Comparison of ENCODE assay signal across 8 cellular contexts in genomic region chr19:53333071-53333465, GRCh38. TPM values are rescaled to one million over a fixed set of nuclear protein-coding genes. Genes with fewer than 3 reads are reported as not detected.
A peak's percentile ranks its signal among the peaks of the same experiment; 100 is the strongest.
DNase-seq lines count a peak whose midpoint lies in the region; ATAC-seq and TF ChIP-seq lines count a peak whose summit lies in the region.

No MANE protein-coding gene starts in this region.

- ATAC-seq in activated CD8-positive, alpha-beta memory T cell treated with anti-CD3 and anti-CD28 coated beads, Interleukin-2, amount 10 ng/mL, durations not matched to agents 7 days and 5 days: peak; percentile 7
- ATAC-seq in activated naive CD8-positive, alpha-beta T cell treated with anti-CD3 and anti-CD28 coated beads, Interleukin-2, amount 10 ng/mL, durations not matched to agents 7 days and 5 days (ENCODE audit: low read depth): no peak

- H3K27ac Mint-ChIP-seq in activated CD8-positive, alpha-beta memory T cell treated with anti-CD3 and anti-CD28 coated beads, Interleukin-2, amount 10 ng/mL, durations not matched to agents 7 days and 5 days: peak overlapping the region; percentile 93
- H3K27ac Mint-ChIP-seq in activated naive CD8-positive, alpha-beta T cell treated with anti-CD3 and anti-CD28 coated beads, Interleukin-2, amount 10 ng/mL, durations not matched to agents 7 days and 5 days: peak overlapping the region; percentile 86

- no peaks in the 10 kb centered on the region for H3F3A ChIP-seq in OCI-LY1 (ENCODE audit: insufficient read depth, low read length)

- no peak overlapping the region for H3K9ac ChIP-seq in OCI-LY1 (ENCODE audit: low read length)

- H3K4me1 ChIP-seq in OCI-LY1 (ENCODE audit: insufficient read depth, low read length, severe bottlenecking) (peaks cover 9% of the 10 kb centered on the region), sigmoid colon (peaks cover 0 to 15% (median 12%) of the 10 kb centered on the region in 4 donors)

- TF ChIP-seq EP300 in sigmoid colon (IDR thresholded peaks at IDR 0.05): no peak

- H3K9me3 ChIP-seq in OCI-LY1 (ENCODE audit: low read length) (peaks cover 5% of the 10 kb centered on the region; the same call in 1 of the 2 replicates), sigmoid colon (peaks cover 0 to 12% (median 0%) of the 10 kb centered on the region in 4 donors)

- H3K27me3 Mint-ChIP-seq in activated CD8-positive, alpha-beta memory T cell treated with anti-CD3 and anti-CD28 coated beads, Interleukin-2, amount 10 ng/mL, durations not matched to agents 7 days and 5 days: no peaks in the 10 kb centered on the region
- H3K27me3 Mint-ChIP-seq in activated naive CD8-positive, alpha-beta T cell treated with anti-CD3 and anti-CD28 coated beads, Interleukin-2, amount 10 ng/mL, durations not matched to agents 7 days and 5 days: no peaks in the 10 kb centered on the region

- CTCF ChIA-PET in activated CD8-positive, alpha-beta memory T cell treated with anti-CD3 and anti-CD28 coated beads, Interleukin-2, amount 10 ng/mL, durations not matched to agents 7 days and 5 days (lab: Charles Lee): no interaction called here

- H3K27ac ChIP-seq in OCI-LY1 (ENCODE audit: low read depth, low read length, poor library complexity, severe bottlenecking): no peak overlapping the region
- H3K27ac ChIP-seq in sigmoid colon: peak overlapping the region; percentile 80 to 88 (median 82)

- H3K9me2 ChIP-seq in OCI-LY1 (ENCODE audit: low read depth, low read length): no peaks in the 10 kb centered on the region

- peak overlapping the region; percentile 96 for H3K4me3 Mint-ChIP-seq in activated CD8-positive, alpha-beta memory T cell treated with anti-CD3 and anti-CD28 coated beads, Interleukin-2, amount 10 ng/mL, durations not matched to agents 7 days and 5 days
- H3K4me3 Mint-ChIP-seq in activated naive CD8-positive, alpha-beta T cell treated with anti-CD3 and anti-CD28 coated beads, Interleukin-2, amount 10 ng/mL, durations not matched to agents 7 days and 5 days: peak overlapping the region; percentile 89

- DNase-seq in activated CD8-positive, alpha-beta memory T cell treated with anti-CD3 and anti-CD28 coated beads, Interleukin-2, amount 10 ng/mL, durations not matched to agents 7 days and 5 days: peak; percentile 47
- no peak for DNase-seq in activated CD8-positive, alpha-beta memory T cell treated with anti-CD3 and anti-CD28 coated beads for 24 hours
- no peak for DNase-seq in activated naive CD8-positive, alpha-beta T cell treated with anti-CD3 and anti-CD28 coated beads, Interleukin-2, amount 10 ng/mL, durations not matched to agents 7 days and 5 days
- DNase-seq in hepatic stellate cell (ENCODE audit: low spot score) (peak; percentile 23), sigmoid colon (peak; percentile 82), GF-D8 (lab: John Stamatoyannopoulos, UW) (no peak), NCI-H1092 (lab: John Stamatoyannopoulos, UW) (no peak)

- intact Hi-C loops in sigmoid colon (cut with DNase I): loop anchor here (2.0 to 5.0 kb wide), 2 partner anchors 32 to 136 kb away; partner anchors contain the start of gene ZNF525

- no peaks in the 10 kb centered on the region for H3K27me3 ChIP-seq in OCI-LY1 (ENCODE audit: insufficient read depth, low read length)
- H3K27me3 ChIP-seq in sigmoid colon: peaks cover 0 to 9% (median 0%) of the 10 kb centered on the region in 3 donors

- H3K36me3 ChIP-seq in OCI-LY1 (ENCODE audit: insufficient read depth, low read length): peaks cover 25% of the 10 kb centered on the region
- peaks cover 0 to 2% (median 0%) of the 10 kb centered on the region in 4 donors for H3K36me3 ChIP-seq in sigmoid colon

- peak overlapping the region; percentile 79; the same call in 1 of the 2 replicates for H2AFZ ChIP-seq in OCI-LY1 (ENCODE audit: low read length)

- H3K4me2 ChIP-seq in OCI-LY1 (ENCODE audit: low read length): peak overlapping the region; percentile 91

- H3K4me3 ChIP-seq in OCI-LY1 (ENCODE audit: low read depth, low read length, poor library complexity, severe bottlenecking) (peak overlapping the region; percentile 98), sigmoid colon (peak overlapping the region; percentile 41 to 75 (median 66))

- POLR2A ChIA-PET in activated naive CD8-positive, alpha-beta T cell treated with anti-CD3 and anti-CD28 coated beads, Interleukin-2, amount 10 ng/mL, durations not matched to agents 7 days and 5 days (lab: Charles Lee): interaction anchor here (0.6 to 1.7 kb wide), 4 partner anchors 34 to 1162 kb away, joined by 3 to 5 read pairs (median 4); partner anchors contain the start of genes ZNF765 and ZNF836

- 1 to 2% methylated on average over 14 of the region's 14 CpGs for WGBS in sigmoid colon, 2 donors

- TF ChIP-seq CTCF in OCI-LY1 (IDR thresholded peaks at IDR 0.05; ENCODE audit: low read length): no peak
- no peak for TF ChIP-seq CTCF in sigmoid colon (IDR thresholded peaks at IDR 0.05)

- peaks cover 21% of the 10 kb centered on the region for H3K4me1 Mint-ChIP-seq in activated CD8-positive, alpha-beta memory T cell treated with anti-CD3 and anti-CD28 coated beads, Interleukin-2, amount 10 ng/mL, durations not matched to agents 7 days and 5 days
- peaks cover 12% of the 10 kb centered on the region for H3K4me1 Mint-ChIP-seq in activated naive CD8-positive, alpha-beta T cell treated with anti-CD3 and anti-CD28 coated beads, Interleukin-2, amount 10 ng/mL, durations not matched to agents 7 days and 5 days

- peaks cover 42% of the 10 kb centered on the region for H3K36me3 Mint-ChIP-seq in activated CD8-positive, alpha-beta memory T cell treated with anti-CD3 and anti-CD28 coated beads, Interleukin-2, amount 10 ng/mL, durations not matched to agents 7 days and 5 days
- peaks cover 34% of the 10 kb centered on the region for H3K36me3 Mint-ChIP-seq in activated naive CD8-positive, alpha-beta T cell treated with anti-CD3 and anti-CD28 coated beads, Interleukin-2, amount 10 ng/mL, durations not matched to agents 7 days and 5 days

- H3K9me3 Mint-ChIP-seq in activated CD8-positive, alpha-beta memory T cell treated with anti-CD3 and anti-CD28 coated beads, Interleukin-2, amount 10 ng/mL, durations not matched to agents 7 days and 5 days (ENCODE audit: low read depth): peaks cover 18% of the 10 kb centered on the region
- H3K9me3 Mint-ChIP-seq in activated naive CD8-positive, alpha-beta T cell treated with anti-CD3 and anti-CD28 coated beads, Interleukin-2, amount 10 ng/mL, durations not matched to agents 7 days and 5 days: peaks cover 18% of the 10 kb centered on the region

- H4K20me1 ChIP-seq in OCI-LY1 (ENCODE audit: insufficient read depth, low read length): no peaks in the 10 kb centered on the region

- TF ChIP-seq POLR2A in sigmoid colon (IDR thresholded peaks at IDR 0.05): no peak

- no peaks in the 10 kb centered on the region for H3K79me2 ChIP-seq in OCI-LY1 (ENCODE audit: insufficient read depth, low read length)

RNA-seq across cellular contexts. Expression of gene ZNF845, which starts 0.5 kb away (rescaled TPM):
- 1 to 10 TPM; 8.0 to 9.9 TPM for total RNA-seq in activated CD8-positive, alpha-beta memory T cell treated with anti-CD3 and anti-CD28 coated beads, Interleukin-2, amount 10 ng/mL, durations not matched to agents 7 days and 5 days
- 10 to 100 TPM; 13.0 to 13.1 TPM for total RNA-seq in activated naive CD8-positive, alpha-beta T cell treated with anti-CD3 and anti-CD28 coated beads, Interleukin-2, amount 10 ng/mL, durations not matched to agents 7 days and 5 days
- total RNA-seq in sigmoid colon: 1 to 10 TPM; 4.6 to 8.9 (median 7.2) TPM
- polyA plus RNA-seq in sigmoid colon: 1 to 10 TPM; 2.4 to 2.7 (median 2.5) TPM

RNA-seq across cellular contexts. Expression of gene ZNF525, which starts 32.4 kb away (rescaled TPM):
- total RNA-seq in activated CD8-positive, alpha-beta memory T cell treated with anti-CD3 and anti-CD28 coated beads, Interleukin-2, amount 10 ng/mL, durations not matched to agents 7 days and 5 days: 10 to 100 TPM; 13.6 to 17.9 TPM
- total RNA-seq in activated naive CD8-positive, alpha-beta T cell treated with anti-CD3 and anti-CD28 coated beads, Interleukin-2, amount 10 ng/mL, durations not matched to agents 7 days and 5 days: 10 to 100 TPM; 28.5 to 29.1 TPM
- total RNA-seq in sigmoid colon: 1 to 10 TPM; 6.3 to 8.3 (median 7.0) TPM
- 10 to 100 TPM in 1 of 3 donors, 1 to 10 TPM in 2; 1.4 to 10.8 (median 7.0) TPM for polyA plus RNA-seq in sigmoid colon

Comparison
In these comparisons a context has a peak if more than half of its experiments do, and no peak if none do; other contexts are left out.
1. DNase-seq: peak in activated CD8-positive, alpha-beta memory T cell treated with anti-CD3 and anti-CD28 coated beads, Interleukin-2, amount 10 ng/mL, durations not matched to agents 7 days and 5 days (single experiment), hepatic stellate cell (single experiment) and sigmoid colon (single experiment); none in activated CD8-positive, alpha-beta memory T cell treated with anti-CD3 and anti-CD28 coated beads for 24 hours (single experiment), activated naive CD8-positive, alpha-beta T cell treated with anti-CD3 and anti-CD28 coated beads, Interleukin-2, amount 10 ng/mL, durations not matched to agents 7 days and 5 days (single experiment), GF-D8 (single experiment) and NCI-H1092 (single experiment).